1 cellular context compared by ENCODE assay signal in the genomic region with DNA sequence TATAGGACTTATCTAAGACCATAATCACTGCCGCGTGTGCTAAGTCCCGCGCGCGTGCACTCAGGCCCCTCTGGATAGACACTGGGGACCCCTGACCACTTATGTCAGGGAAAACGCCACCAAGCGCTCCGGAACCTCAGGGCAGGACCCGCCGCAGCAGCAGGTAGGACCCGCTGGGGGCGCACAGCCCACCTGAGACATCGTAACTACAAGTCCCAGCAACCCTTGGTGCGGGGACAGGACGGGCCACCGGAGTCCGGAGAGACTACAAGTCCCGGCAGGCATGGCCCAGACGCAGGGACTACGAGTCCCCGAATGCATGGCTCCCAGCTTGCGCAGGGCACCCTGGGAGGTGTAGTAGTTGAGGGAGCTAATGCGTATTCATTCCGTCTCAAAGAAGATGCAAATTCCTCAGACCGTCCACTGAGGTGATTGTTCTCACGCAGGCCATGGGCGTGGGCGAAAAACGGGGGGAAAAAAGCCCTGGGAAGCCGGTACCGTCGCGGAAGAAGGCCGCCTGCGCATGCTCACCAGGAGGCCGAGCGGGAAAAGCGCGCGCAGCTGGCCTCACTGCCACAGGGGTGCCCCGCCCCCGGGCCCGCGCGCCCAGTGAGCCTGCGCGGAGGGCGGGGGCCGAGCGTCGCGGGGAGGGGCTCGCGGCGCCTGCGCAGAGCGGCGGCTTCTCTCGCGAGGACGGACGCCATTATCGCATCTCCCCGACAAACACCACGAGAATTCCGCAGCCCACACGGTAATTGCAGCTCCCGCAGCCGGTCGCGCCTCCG.
TF ChIP-seq lines count a peak whose summit lies in the region.

A gene with protein sequence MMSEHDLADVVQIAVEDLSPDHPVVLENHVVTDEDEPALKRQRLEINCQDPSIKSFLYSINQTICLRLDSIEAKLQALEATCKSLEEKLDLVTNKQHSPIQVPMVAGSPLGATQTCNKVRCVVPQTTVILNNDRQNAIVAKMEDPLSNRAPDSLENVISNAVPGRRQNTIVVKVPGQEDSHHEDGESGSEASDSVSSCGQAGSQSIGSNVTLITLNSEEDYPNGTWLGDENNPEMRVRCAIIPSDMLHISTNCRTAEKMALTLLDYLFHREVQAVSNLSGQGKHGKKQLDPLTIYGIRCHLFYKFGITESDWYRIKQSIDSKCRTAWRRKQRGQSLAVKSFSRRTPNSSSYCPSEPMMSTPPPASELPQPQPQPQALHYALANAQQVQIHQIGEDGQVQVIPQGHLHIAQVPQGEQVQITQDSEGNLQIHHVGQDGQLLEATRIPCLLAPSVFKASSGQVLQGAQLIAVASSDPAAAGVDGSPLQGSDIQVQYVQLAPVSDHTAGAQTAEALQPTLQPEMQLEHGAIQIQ (plus strand): TSS at position 670 of the 785 bp plus-strand sequence. CDS start 23,682 bp downstream, outside the sequence.

TF ChIP-seq in HepG2, 621 proteins besides CTCF, POLR2A, EP300 and RAD21 (continued from another document and continues in another):
- TF ChIP-seq, protein P1, sequence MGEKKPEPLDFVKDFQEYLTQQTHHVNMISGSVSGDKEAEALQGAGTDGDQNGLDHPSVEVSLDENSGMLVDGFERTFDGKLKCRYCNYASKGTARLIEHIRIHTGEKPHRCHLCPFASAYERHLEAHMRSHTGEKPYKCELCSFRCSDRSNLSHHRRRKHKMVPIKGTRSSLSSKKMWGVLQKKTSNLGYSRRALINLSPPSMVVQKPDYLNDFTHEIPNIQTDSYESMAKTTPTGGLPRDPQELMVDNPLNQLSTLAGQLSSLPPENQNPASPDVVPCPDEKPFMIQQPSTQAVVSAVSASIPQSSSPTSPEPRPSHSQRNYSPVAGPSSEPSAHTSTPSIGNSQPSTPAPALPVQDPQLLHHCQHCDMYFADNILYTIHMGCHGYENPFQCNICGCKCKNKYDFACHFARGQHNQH (CRISPR knock-in tag; IDR thresholded peaks at IDR 0.05) = peak; percentile 89; the same call in 1 of the 2 replicates
- TF ChIP-seq ZNF746 (CRISPR knock-in tag; IDR thresholded peaks at IDR 0.05) = 0 out of 2 replicates have a peak, but pooled peaks have one; percentile 19
- peak; percentile 85; the same call in 1 of the 2 replicates for TF ChIP-seq ZNF251 (CRISPR knock-in tag; IDR thresholded peaks at IDR 0.05)
- TF ChIP-seq ZNF224 (CRISPR knock-in tag; IDR thresholded peaks at IDR 0.05) = peak; percentile 69; the same call in 1 of the 2 replicates
- peak; percentile 82 for TF ChIP-seq SMAD3 (CRISPR knock-in tag; IDR thresholded peaks at IDR 0.05)
- TF ChIP-seq ZNF44 (CRISPR knock-in tag; IDR thresholded peaks at IDR 0.05) = peak; percentile 69; the same call in 1 of the 2 replicates
- TF ChIP-seq GPN1 (CRISPR knock-in tag; IDR thresholded peaks at IDR 0.05; ENCODE audit: borderline replicate concordance) = 0 out of 2 replicates have a peak, but pooled peaks have one; percentile 14
- peak; percentile 94 for TF ChIP-seq MEIS1 (CRISPR knock-in tag; IDR thresholded peaks at IDR 0.05; ENCODE audit: borderline replicate concordance)
- TF ChIP-seq SRF (IDR thresholded peaks at IDR 0.05; ENCODE audit: low read depth, low read length) = peak; percentile 67
- peak; percentile 67; the same call in 1 of the 2 replicates for TF ChIP-seq JUN (CRISPR knock-in tag; IDR thresholded peaks at IDR 0.05)
- no peak for TF ChIP-seq EZH2 (conservative IDR thresholded peaks at IDR 0.05; ENCODE audit: low read depth, low read length)
- peak; percentile 86 for TF ChIP-seq SPEN (CRISPR knock-in tag; IDR thresholded peaks at IDR 0.05; ENCODE audit: low read depth)
- peak; percentile 93 for TF ChIP-seq PCBP1 (IDR thresholded peaks at IDR 0.05; ENCODE audit: borderline replicate concordance, low read depth, low read length)
- no peak for TF ChIP-seq EHMT2 (IDR thresholded peaks at IDR 0.05; ENCODE audit: borderline replicate concordance, low read depth, low read length)
- TF ChIP-seq ZNF292 (CRISPR knock-in tag; IDR thresholded peaks at IDR 0.05; ENCODE audit: borderline replicate concordance, low read depth) = peak; percentile 71; the same call in 1 of the 2 replicates
- TF ChIP-seq ZNF747 (CRISPR knock-in tag; IDR thresholded peaks at IDR 0.05; ENCODE audit: borderline replicate concordance) = peak; percentile 61
- peak; percentile 97; the same call in 1 of the 2 replicates for TF ChIP-seq GTF3A (CRISPR knock-in tag; conservative IDR thresholded peaks at IDR 0.05)
- TF ChIP-seq, protein P2, sequence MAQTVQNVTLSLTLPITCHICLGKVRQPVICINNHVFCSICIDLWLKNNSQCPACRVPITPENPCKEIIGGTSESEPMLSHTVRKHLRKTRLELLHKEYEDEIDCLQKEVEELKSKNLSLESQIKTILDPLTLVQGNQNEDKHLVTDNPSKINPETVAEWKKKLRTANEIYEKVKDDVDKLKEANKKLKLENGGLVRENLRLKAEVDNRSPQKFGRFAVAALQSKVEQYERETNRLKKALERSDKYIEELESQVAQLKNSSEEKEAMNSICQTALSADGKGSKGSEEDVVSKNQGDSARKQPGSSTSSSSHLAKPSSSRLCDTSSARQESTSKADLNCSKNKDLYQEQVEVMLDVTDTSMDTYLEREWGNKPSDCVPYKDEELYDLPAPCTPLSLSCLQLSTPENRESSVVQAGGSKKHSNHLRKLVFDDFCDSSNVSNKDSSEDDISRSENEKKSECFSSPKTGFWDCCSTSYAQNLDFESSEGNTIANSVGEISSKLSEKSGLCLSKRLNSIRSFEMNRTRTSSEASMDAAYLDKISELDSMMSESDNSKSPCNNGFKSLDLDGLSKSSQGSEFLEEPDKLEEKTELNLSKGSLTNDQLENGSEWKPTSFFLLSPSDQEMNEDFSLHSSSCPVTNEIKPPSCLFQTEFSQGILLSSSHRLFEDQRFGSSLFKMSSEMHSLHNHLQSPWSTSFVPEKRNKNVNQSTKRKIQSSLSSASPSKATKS (CRISPR knock-in tag; IDR thresholded peaks at IDR 0.05) = no peak
- TF ChIP-seq ZNF773 (CRISPR knock-in tag; IDR thresholded peaks at IDR 0.05; ENCODE audit: borderline replicate concordance) = 0 out of 2 replicates have a peak, but pooled peaks have one; percentile 38
- TF ChIP-seq U2AF2 (IDR thresholded peaks at IDR 0.05; ENCODE audit: low read depth, low read length) = 0 out of 2 replicates have a peak, but pooled peaks have one; percentile 66
- peak; percentile 17; the same call in 1 of the 2 replicates for TF ChIP-seq HES4 (CRISPR knock-in tag; IDR thresholded peaks at IDR 0.05; ENCODE audit: borderline replicate concordance)
- no peak for TF ChIP-seq SKI (IDR thresholded peaks at IDR 0.05; ENCODE audit: partially characterized antibody)
- no peak for TF ChIP-seq ZSCAN30 (CRISPR knock-in tag; IDR thresholded peaks at IDR 0.05)
- TF ChIP-seq ARID2 (CRISPR knock-in tag; IDR thresholded peaks at IDR 0.05; ENCODE audit: borderline replicate concordance) = no peak
- TF ChIP-seq, protein P3, sequence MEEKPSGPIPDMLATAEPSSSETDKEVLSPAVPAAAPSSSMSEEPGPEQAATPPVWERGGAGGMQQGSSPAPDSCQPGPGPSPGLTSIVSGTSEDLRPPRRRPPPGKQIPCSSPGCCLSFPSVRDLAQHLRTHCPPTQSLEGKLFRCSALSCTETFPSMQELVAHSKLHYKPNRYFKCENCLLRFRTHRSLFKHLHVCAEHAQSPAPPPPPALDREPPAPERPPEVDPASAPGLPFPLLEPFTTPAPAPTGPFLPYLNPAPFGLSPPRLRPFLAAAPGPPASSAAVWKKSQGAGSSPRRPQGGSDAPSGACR (CRISPR knock-in tag; IDR thresholded peaks at IDR 0.05) = 0 out of 2 replicates have a peak, but pooled peaks have one; percentile 77
- 0 out of 2 replicates have a peak, but pooled peaks have one; percentile 27 for TF ChIP-seq KDM6A (CRISPR knock-in tag; IDR thresholded peaks at IDR 0.05; ENCODE audit: low read depth)
- peak; percentile 93 for TF ChIP-seq ELF1 (CRISPR knock-in tag; IDR thresholded peaks at IDR 0.05)
- peak; percentile 97 for TF ChIP-seq ZNF788 (CRISPR knock-in tag; IDR thresholded peaks at IDR 0.05; ENCODE audit: borderline replicate concordance)
- TF ChIP-seq, protein P4, sequence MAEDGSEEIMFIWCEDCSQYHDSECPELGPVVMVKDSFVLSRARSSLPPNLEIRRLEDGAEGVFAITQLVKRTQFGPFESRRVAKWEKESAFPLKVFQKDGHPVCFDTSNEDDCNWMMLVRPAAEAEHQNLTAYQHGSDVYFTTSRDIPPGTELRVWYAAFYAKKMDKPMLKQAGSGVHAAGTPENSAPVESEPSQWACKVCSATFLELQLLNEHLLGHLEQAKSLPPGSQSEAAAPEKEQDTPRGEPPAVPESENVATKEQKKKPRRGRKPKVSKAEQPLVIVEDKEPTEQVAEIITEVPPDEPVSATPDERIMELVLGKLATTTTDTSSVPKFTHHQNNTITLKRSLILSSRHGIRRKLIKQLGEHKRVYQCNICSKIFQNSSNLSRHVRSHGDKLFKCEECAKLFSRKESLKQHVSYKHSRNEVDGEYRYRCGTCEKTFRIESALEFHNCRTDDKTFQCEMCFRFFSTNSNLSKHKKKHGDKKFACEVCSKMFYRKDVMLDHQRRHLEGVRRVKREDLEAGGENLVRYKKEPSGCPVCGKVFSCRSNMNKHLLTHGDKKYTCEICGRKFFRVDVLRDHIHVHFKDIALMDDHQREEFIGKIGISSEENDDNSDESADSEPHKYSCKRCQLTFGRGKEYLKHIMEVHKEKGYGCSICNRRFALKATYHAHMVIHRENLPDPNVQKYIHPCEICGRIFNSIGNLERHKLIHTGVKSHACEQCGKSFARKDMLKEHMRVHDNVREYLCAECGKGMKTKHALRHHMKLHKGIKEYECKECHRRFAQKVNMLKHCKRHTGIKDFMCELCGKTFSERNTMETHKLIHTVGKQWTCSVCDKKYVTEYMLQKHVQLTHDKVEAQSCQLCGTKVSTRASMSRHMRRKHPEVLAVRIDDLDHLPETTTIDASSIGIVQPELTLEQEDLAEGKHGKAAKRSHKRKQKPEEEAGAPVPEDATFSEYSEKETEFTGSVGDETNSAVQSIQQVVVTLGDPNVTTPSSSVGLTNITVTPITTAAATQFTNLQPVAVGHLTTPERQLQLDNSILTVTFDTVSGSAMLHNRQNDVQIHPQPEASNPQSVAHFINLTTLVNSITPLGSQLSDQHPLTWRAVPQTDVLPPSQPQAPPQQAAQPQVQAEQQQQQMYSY (CRISPR knock-in tag; IDR thresholded peaks at IDR 0.05) = 0 out of 2 replicates have a peak, but pooled peaks have one; percentile 33
- peak; percentile 98 for TF ChIP-seq ZBTB7B (CRISPR knock-in tag; IDR thresholded peaks at IDR 0.05)
- TF ChIP-seq PAX8 (CRISPR knock-in tag; IDR thresholded peaks at IDR 0.05; ENCODE audit: borderline replicate concordance) = peak; percentile 94; the same call in 1 of the 2 replicates
- peak; percentile 52; the same call in 1 of the 2 replicates for TF ChIP-seq HNF4A (CRISPR knock-in tag; IDR thresholded peaks at IDR 0.05)
- peak; percentile 55 for TF ChIP-seq IKZF4 (CRISPR knock-in tag; IDR thresholded peaks at IDR 0.05; ENCODE audit: borderline replicate concordance, low read depth, not compliant biosample characterization)
- TF ChIP-seq YEATS4 (CRISPR knock-in tag; IDR thresholded peaks at IDR 0.05; ENCODE audit: borderline replicate concordance) = peak; percentile 91
- peak; percentile 96 for TF ChIP-seq DNMT1 (CRISPR knock-in tag; IDR thresholded peaks at IDR 0.05)
- TF ChIP-seq SRSF1 (optimal IDR thresholded peaks at IDR 0.05; ENCODE audit: low read depth, low read length) = peak; percentile 71
- peak; percentile 81 for TF ChIP-seq HDAC2 (CRISPR knock-in tag; IDR thresholded peaks at IDR 0.05)
- TF ChIP-seq NR3C1 (CRISPR knock-in tag; IDR thresholded peaks at IDR 0.05) = no peak
- peak; percentile 97 for TF ChIP-seq GABPB1 (CRISPR knock-in tag; IDR thresholded peaks at IDR 0.05)
- peak; percentile 39; the same call in 1 of the 2 replicates for TF ChIP-seq ZSCAN25 (CRISPR knock-in tag; IDR thresholded peaks at IDR 0.05)
- TF ChIP-seq MEIS2 (CRISPR knock-in tag; IDR thresholded peaks at IDR 0.05) = peak; percentile 13; the same call in 1 of the 2 replicates
- TF ChIP-seq MEF2D (CRISPR knock-in tag; IDR thresholded peaks at IDR 0.05) = peak; percentile 83
- peak; percentile 87; the same call in 1 of the 2 replicates for TF ChIP-seq MED13 (CRISPR knock-in tag; IDR thresholded peaks at IDR 0.05)
- no peak for TF ChIP-seq MAFK (conservative IDR thresholded peaks at IDR 0.05 in 1 of 2, IDR thresholded peaks at IDR 0.05 in 1 of 2; ENCODE audit: low read length in 2 of 2)
- TF ChIP-seq MTA1 (CRISPR knock-in tag; IDR thresholded peaks at IDR 0.05; ENCODE audit: borderline replicate concordance) = peak; percentile 92; the same call in 1 of the 2 replicates
- TF ChIP-seq ZNF232 (CRISPR knock-in tag; IDR thresholded peaks at IDR 0.05; ENCODE audit: borderline replicate concordance) = peak; percentile 90; the same call in 1 of the 2 replicates
- no peak for TF ChIP-seq CENPT (CRISPR knock-in tag; IDR thresholded peaks at IDR 0.05; ENCODE audit: low read depth)
- no peak for TF ChIP-seq ZBTB42 (CRISPR knock-in tag; IDR thresholded peaks at IDR 0.05)
- peak; percentile 96 for TF ChIP-seq ZNF34 (CRISPR knock-in tag; IDR thresholded peaks at IDR 0.05; ENCODE audit: borderline replicate concordance)
- TF ChIP-seq ZNF460 (CRISPR knock-in tag; IDR thresholded peaks at IDR 0.05; ENCODE audit: borderline replicate concordance) = no peak; the same call in 1 of the 2 replicates
- TF ChIP-seq MBNL3 (CRISPR knock-in tag; conservative IDR thresholded peaks at IDR 0.05) = no peak; the same call in 1 of the 2 replicates
- TF ChIP-seq, protein P5, sequence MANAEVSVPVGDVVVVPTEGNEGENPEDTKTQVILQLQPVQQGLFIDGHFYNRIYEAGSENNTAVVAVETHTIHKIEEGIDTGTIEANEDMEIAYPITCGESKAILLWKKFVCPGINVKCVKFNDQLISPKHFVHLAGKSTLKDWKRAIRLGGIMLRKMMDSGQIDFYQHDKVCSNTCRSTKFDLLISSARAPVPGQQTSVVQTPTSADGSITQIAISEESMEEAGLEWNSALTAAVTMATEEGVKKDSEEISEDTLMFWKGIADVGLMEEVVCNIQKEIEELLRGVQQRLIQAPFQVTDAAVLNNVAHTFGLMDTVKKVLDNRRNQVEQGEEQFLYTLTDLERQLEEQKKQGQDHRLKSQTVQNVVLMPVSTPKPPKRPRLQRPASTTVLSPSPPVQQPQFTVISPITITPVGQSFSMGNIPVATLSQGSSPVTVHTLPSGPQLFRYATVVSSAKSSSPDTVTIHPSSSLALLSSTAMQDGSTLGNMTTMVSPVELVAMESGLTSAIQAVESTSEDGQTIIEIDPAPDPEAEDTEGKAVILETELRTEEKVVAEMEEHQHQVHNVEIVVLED (CRISPR knock-in tag; IDR thresholded peaks at IDR 0.05; ENCODE audit: borderline replicate concordance) = peak; percentile 98
